Comparison of ENCODE assay signal across 12 cellular contexts in the genomic region with DNA sequence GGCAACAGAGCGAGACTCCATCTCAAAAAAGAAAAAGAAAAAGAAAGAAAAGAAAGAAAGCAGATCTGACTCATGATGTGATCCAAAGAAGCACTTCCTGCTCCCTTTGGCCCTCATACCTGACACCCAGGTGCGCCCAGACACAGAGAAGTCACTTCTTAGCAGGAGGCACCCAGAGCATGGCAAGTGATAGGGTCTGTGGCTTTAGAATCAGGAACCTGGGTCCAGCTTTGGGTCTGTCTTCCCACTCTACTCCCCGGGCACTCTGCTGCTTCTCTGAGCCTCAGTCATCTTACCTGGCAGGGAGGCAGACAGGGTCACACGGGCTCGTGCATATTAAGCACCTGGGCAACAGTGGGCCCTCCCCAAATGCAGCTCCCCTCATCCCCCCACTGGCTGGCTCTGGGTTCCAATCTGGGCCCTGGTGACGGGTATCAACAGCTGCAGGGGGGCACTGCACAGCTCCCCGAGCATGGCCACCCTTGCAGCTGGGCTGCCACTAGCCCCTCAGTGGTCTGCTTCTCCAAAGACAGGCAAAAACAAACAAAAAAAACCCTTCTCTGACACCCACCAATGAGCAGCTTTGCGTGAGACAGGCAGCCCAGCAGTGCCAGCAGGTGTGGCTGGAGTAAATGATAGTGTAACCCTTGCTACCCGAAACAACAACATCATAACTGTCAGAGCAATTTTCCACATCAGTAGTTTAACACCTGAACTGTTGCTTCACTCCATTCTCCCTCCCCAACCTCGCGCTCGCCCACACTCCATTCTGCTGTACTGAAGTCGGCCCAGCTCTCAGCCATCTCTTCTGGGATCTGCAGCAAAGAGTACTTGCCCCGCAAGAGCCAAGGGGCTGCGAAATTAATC.
A peak's percentile ranks its signal among the peaks of the same experiment; 100 is the strongest.
DNase-seq lines count a peak whose midpoint lies in the region; ATAC-seq and TF ChIP-seq lines count a peak whose summit lies in the region.
"Had no signal": no experiment of that assay in that cellular context is flagged by ENCODE, and none has a peak within 500 bp of the region (broad histone marks: within the 10 kb centered on the region; RNA-seq: fewer than 3 reads in every experiment).

No MANE protein-coding gene starts in this region.

- H3K36me3 ChIP-seq in thyroid gland, result no peaks in the 10 kb centered on the region

- no peaks in the 10 kb centered on the region for H3K27me3 Mint-ChIP-seq in activated CD4-positive, alpha-beta memory T cell treated with anti-CD3 and anti-CD28 coated beads for 36 hours

- WGBS in thyroid gland, 2 donors, result 58 to 71% methylated on average over 12 to 15 of the region's 15 CpGs

- TF ChIP-seq CTCF in GM10266 (IDR thresholded peaks at IDR 0.05; ENCODE audit: control insufficient read depth, insufficient read depth, low read depth, missing control alignments), result no peak
- TF ChIP-seq CTCF in thyroid gland (IDR thresholded peaks at IDR 0.05), result no peak

- no peaks in the 10 kb centered on the region for H3K9me3 ChIP-seq in thyroid gland

- no peaks in the 10 kb centered on the region for H3K9me3 Mint-ChIP-seq in activated CD4-positive, alpha-beta memory T cell treated with anti-CD3 and anti-CD28 coated beads for 36 hours
- H3K9me3 Mint-ChIP-seq: activated T-cell treated with anti-CD3 and anti-CD28 coated beads, Interleukin-2, amount 50 U/mL, for 24 hours; CD4-positive, CD25-positive, alpha-beta regulatory T cell; mesothelial cell of epicardium had no signal

- TF ChIP-seq POLR2A in thyroid gland (IDR thresholded peaks at IDR 0.05), result no peak

- no peak overlapping the region for H3K4me3 ChIP-seq in thyroid gland (replicated peaks in 1 of 3)

- no peak overlapping the region for H3K27ac Mint-ChIP-seq in activated CD4-positive, alpha-beta memory T cell treated with anti-CD3 and anti-CD28 coated beads for 36 hours
- H3K27ac Mint-ChIP-seq: activated T-cell treated with anti-CD3 and anti-CD28 coated beads, Interleukin-2, amount 50 U/mL, for 24 hours; CD4-positive, CD25-positive, alpha-beta regulatory T cell; mesothelial cell of epicardium had no signal

- intact Hi-C loops in thyroid gland (cut with DNase I), result no loop called here
- intact Hi-C loops in activated CD4-positive, alpha-beta memory T cell treated with anti-CD3 and anti-CD28 coated beads for 36 hours (cut with micrococcal nuclease), result no loop called here

- DNase-seq in GM10266 (ENCODE audit: extremely low spot score) (peak; percentile 58), NCI-H526 (lab: John Stamatoyannopoulos, UW) (peak; percentile 92 to 94), thyroid gland (no peak), dedifferentiated amniotic fluid mesenchymal stem cell (ENCODE audit: extremely low spot score) (no peak), middle frontal gyrus (ENCODE audit: extremely low spot score, low spot score) (no peak)
- no peak for DNase-seq in activated CD4-positive, alpha-beta memory T cell treated with anti-CD3 and anti-CD28 coated beads for 36 hours
- DNase-seq: activated T-cell treated with anti-CD3 and anti-CD28 coated beads, Interleukin-2, amount 50 U/mL, for 24 hours; CD4-positive, CD25-positive, alpha-beta regulatory T cell had no signal

- no peak overlapping the region for H3K27ac ChIP-seq in thyroid gland
- H3K27ac ChIP-seq: epithelial cell of prostate had no signal

- H3K27me3 ChIP-seq in thyroid gland, result no peaks in the 10 kb centered on the region

- H3K4me1 ChIP-seq in thyroid gland, result no peaks in the 10 kb centered on the region

- CTCF ChIA-PET in activated CD4-positive, alpha-beta memory T cell treated with anti-CD3 and anti-CD28 coated beads for 36 hours (lab: Charles Lee), result interaction anchor here (0.6 kb wide), 1 partner anchor 192 kb away, joined by 3 read pairs; no protein-coding TSS in a partner anchor

- ATAC-seq in GM21360 (IDR thresholded peaks at IDR 0.05; ENCODE audit: unreplicated experiment), result peak; percentile 84
- peak; percentile 69 for ATAC-seq in HG03280 (IDR thresholded peaks at IDR 0.05; ENCODE audit: unreplicated experiment)

- no peaks in the 10 kb centered on the region for H3K36me3 Mint-ChIP-seq in activated CD4-positive, alpha-beta memory T cell treated with anti-CD3 and anti-CD28 coated beads for 36 hours
- H3K36me3 Mint-ChIP-seq: CD4-positive, CD25-positive, alpha-beta regulatory T cell; mesothelial cell of epicardium had no signal

- POLR2A ChIA-PET in activated CD4-positive, alpha-beta memory T cell treated with anti-CD3 and anti-CD28 coated beads for 36 hours (lab: Charles Lee), result no interaction called here

- no peak overlapping the region for H3K4me3 Mint-ChIP-seq in activated CD4-positive, alpha-beta memory T cell treated with anti-CD3 and anti-CD28 coated beads for 36 hours
- H3K4me3 Mint-ChIP-seq: activated T-cell treated with anti-CD3 and anti-CD28 coated beads, Interleukin-2, amount 50 U/mL, for 24 hours; CD4-positive, CD25-positive, alpha-beta regulatory T cell; mesothelial cell of epicardium had no signal

- H3K4me1 Mint-ChIP-seq in activated CD4-positive, alpha-beta memory T cell treated with anti-CD3 and anti-CD28 coated beads for 36 hours (ENCODE audit: low read depth), result no peaks in the 10 kb centered on the region
- H3K4me1 Mint-ChIP-seq: CD4-positive, CD25-positive, alpha-beta regulatory T cell; mesothelial cell of epicardium had no signal

Comparison
In these comparisons a context has a peak if more than half of its experiments do, and no peak if none do; other contexts are left out.
1. DNase-seq: peak in GM10266 (single experiment) and NCI-H526 (2 of 2); none in thyroid gland (0 of 2), dedifferentiated amniotic fluid mesenchymal stem cell (single experiment), middle frontal gyrus (single experiment) and activated CD4-positive, alpha-beta memory T cell treated with anti-CD3 and anti-CD28 coated beads for 36 hours (single experiment).